In genomic region chr6:30687659-30688431, GRCh38 we compare ENCODE assay signal across 6 cellular contexts.
DNase-seq lines count a peak whose midpoint lies in the region; ATAC-seq and TF ChIP-seq lines count a peak whose summit lies in the region.

No MANE protein-coding gene starts in this region.

- H3K79me2 ChIP-seq in parathyroid adenoma, result no peaks in the 10 kb centered on the region

- H3K9ac ChIP-seq in parathyroid adenoma, result no peak overlapping the region

- peak overlapping the region; percentile 91 for H3K27ac ChIP-seq in cingulate gyrus (ENCODE audit: low read depth, low read length)
- H3K27ac ChIP-seq in parathyroid adenoma, result peak overlapping the region; percentile 93

- H2AFZ ChIP-seq in parathyroid adenoma, result peak overlapping the region; percentile 98

- H3K9me3 ChIP-seq in parathyroid adenoma (ENCODE audit: control insufficient read depth, low read length), result no peaks in the 10 kb centered on the region

- no peak for ATAC-seq in GM19463 (IDR thresholded peaks at IDR 0.05; ENCODE audit: unreplicated experiment)

- peak overlapping the region; percentile 94 for H3K4me2 ChIP-seq in parathyroid adenoma (ENCODE audit: low read length)

- H3K36me3 ChIP-seq in parathyroid adenoma (ENCODE audit: control insufficient read depth, insufficient read depth, low read length), result no peaks in the 10 kb centered on the region

- no peaks in the 10 kb centered on the region for H3K27me3 ChIP-seq in parathyroid adenoma (ENCODE audit: control insufficient read depth, insufficient read depth, low read length)

- DNase-seq in NCI-H2171 treated with DMSO at 0.1 percent for 48 hours (lab: John Stamatoyannopoulos, UW) (peak; percentile 63), NCI-H2171 (lab: John Stamatoyannopoulos, UW) (no peak), NCI-H1417 (lab: John Stamatoyannopoulos, UW) (no peak)

- peaks cover 6% of the 10 kb centered on the region for H3K4me1 ChIP-seq in parathyroid adenoma

- H3K4me3 ChIP-seq in parathyroid adenoma (ENCODE audit: low read depth, low read length), result peak overlapping the region; percentile 84

- peak; percentile 14 for TF ChIP-seq CTCF in parathyroid adenoma (IDR thresholded peaks at IDR 0.05)
